25 cellular contexts compared by ENCODE assay signal in the genomic region with DNA sequence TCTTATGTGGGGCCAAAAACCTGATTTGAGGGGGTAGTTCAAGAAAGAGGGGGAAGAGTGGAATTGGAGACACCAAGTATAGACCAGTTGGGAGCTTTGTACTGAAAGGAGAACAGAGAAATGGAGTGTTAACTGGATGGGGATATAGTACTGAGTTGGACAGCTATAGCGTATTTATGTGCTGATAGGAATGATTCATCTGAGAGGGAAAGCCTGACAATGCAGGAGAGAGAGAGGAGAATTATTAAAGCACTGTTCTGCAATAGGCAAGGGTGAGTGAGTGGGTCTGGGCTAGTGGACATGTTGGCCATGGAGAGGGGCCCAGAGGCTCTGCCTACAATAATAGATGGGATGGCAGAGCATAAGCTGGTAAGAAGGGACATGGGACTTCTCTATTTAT.
"Had no signal": no experiment of that assay in that cellular context is flagged by ENCODE, and none has a peak within 500 bp of the region (broad histone marks: within the 10 kb centered on the region; RNA-seq: fewer than 3 reads in every experiment).

No MANE protein-coding gene starts in this region.

- H3K4me3 ChIP-seq: left lung, lower lobe of right lung, right atrium auricular region, right lobe of liver, smooth muscle cell, stomach, testis, thyroid gland, transverse colon, upper lobe of left lung had no signal

- H3K9me3 ChIP-seq: right lobe of liver, testis, thyroid gland, upper lobe of left lung had no signal

- ATAC-seq: left lung; lower lobe of right lung; naive thymus-derived CD8-positive, alpha-beta T cell; stimulated activated memory B cell treated with anti-CD40 and anti-IgM and Interleukin-4, amounts not matched to agents 10 μg/mL and 1 μg/mL and 100 μg/mL, for 72 hours; stimulated activated naive CD8-positive, alpha-beta T cell treated with anti-CD3 and anti-CD28 coated beads, Interleukin-15, Interleukin-2, amounts not matched to agents 100 U/mL and 50 U/mL, for 24 hours had no signal

- H3K9ac ChIP-seq: parathyroid adenoma had no signal

- H3K27ac ChIP-seq: left lung, lower lobe of right lung, parathyroid adenoma, right atrium auricular region, right lobe of liver, stomach, testis, thyroid gland, transverse colon, upper lobe of left lung had no signal

- H3K27me3 ChIP-seq: left lung, right atrium auricular region, right lobe of liver, stomach, testis, thyroid gland, transverse colon, upper lobe of left lung had no signal

- FAIRE-seq: islet of Langerhans, kidney had no signal

- H3K4me1 ChIP-seq: left lung, parathyroid adenoma, right atrium auricular region, testis, thyroid gland, upper lobe of left lung had no signal

- H3K4me2 ChIP-seq: smooth muscle cell had no signal

- H3K79me2 ChIP-seq: parathyroid adenoma had no signal

- DNase-seq: hippocampal formation; kidney; left colon; left lung; lower lobe of right lung; mammary epithelial cell; mesenchymal stem cell; naive thymus-derived CD8-positive, alpha-beta T cell; nucleus accumbens; right lobe of liver; stimulated activated CD4-positive, alpha-beta T cell treated with anti-CD3 and anti-CD28 coated beads, Interleukin-1b, Interleukin-23, amount 100 ng/mL, for 48 hours; stimulated activated CD4-positive, alpha-beta T cell treated with anti-CD3 and anti-CD28 coated beads, Interleukin-2, amount 100 ng/mL, for 48 hours; stimulated activated CD4-positive, alpha-beta T cell treated with anti-CD3 and anti-CD28 coated beads, Interleukin-4, amount 100 ng/mL, for 4 hours; stimulated activated CD8-positive, alpha-beta memory T cell treated with anti-CD3 and anti-CD28 coated beads, Interleukin-4, amount 100 ng/mL, for 48 hours; stimulated activated naive CD8-positive, alpha-beta T cell treated with anti-CD3 and anti-CD28 coated beads, Interleukin-15, Interleukin-2, amounts not matched to agents 100 U/mL and 50 U/mL, for 24 hours; stomach; testis; thyroid gland; transverse colon; upper lobe of left lung had no signal

- H3K36me3 ChIP-seq: left lung, lower lobe of right lung, right atrium auricular region, right lobe of liver, thyroid gland, transverse colon, upper lobe of left lung had no signal

- H2AFZ ChIP-seq: parathyroid adenoma had no signal
